ENCODE assay signal across 21 cellular contexts in genomic region chr15:77112819-77113569, GRCh38. TPM values are rescaled to one million over a fixed set of nuclear protein-coding genes. Genes with fewer than 3 reads are reported as not detected.
DNase-seq lines count a peak whose midpoint lies in the region; FAIRE-seq and TF ChIP-seq lines count a peak whose summit lies in the region.
"Had no signal": no experiment of that assay in that cellular context is flagged by ENCODE, and none has a peak within 500 bp of the region (broad histone marks: within the 10 kb centered on the region; RNA-seq: fewer than 3 reads in every experiment).

No MANE protein-coding gene starts in this region.

- H3K9me2 ChIP-seq in hepatocyte (replicated peaks; ENCODE audit: insufficient read depth): no peaks in the 10 kb centered on the region

- TF ChIP-seq POLR2A in GM12892 (IDR thresholded peaks at IDR 0.05; ENCODE audit: low read depth, low read length) (no peak), ovary (IDR thresholded peaks at IDR 0.05) (no peak)

- H3K27ac ChIP-seq in hepatocyte: peak overlapping the region; percentile 37
- H3K27ac ChIP-seq in small intestine (ENCODE audit: low read depth in 1 of 2, low read length in 1 of 2): no peak overlapping the region
- no peak overlapping the region for H3K27ac ChIP-seq in ovary
- H3K27ac ChIP-seq: HL-60, RWPE1 had no signal

- in situ Hi-C loops in SK-MEL-5 (cut with HindIII; ENCODE audit: low pct_unique_long_range_greater_than_20kb, low sequenced_read_pairs): no loop called here

- intact Hi-C loops in ovary (cut with DNase I): loop anchor here in 2 of 4 donors (1.0 to 10.0 kb wide), 3 partner anchors 382 to 429 kb away; no protein-coding TSS in a partner anchor

- no peak for TF ChIP-seq EP300 in ovary (IDR thresholded peaks at IDR 0.05)

- DNase-seq in GM12892 (ENCODE audit: insufficient read length) (no peak), SK-MEL-5 (ENCODE audit: low read depth, low spot score) (peak; percentile 48), hepatocyte (ENCODE audit: low spot score) (no peak), small intestine (peak; percentile 10), NCI-H1436 treated with DMSO at 0.1 percent for 48 hours (lab: John Stamatoyannopoulos, UW) (no peak), H7 (no peak), UCSD-AML1 (lab: John Stamatoyannopoulos, UW; ENCODE audit: unreplicated experiment) (no peak), ovary (no peak)
- DNase-seq: activated CD4-positive, alpha-beta memory T cell treated with anti-CD3 and anti-CD28 coated beads, Interleukin-2, amount 10 ng/mL, durations not matched to agents 7 days and 5 days; activated T-cell treated with anti-CD3 and anti-CD28 coated beads, Interleukin-2, amount 50 U/mL, for 24 hours; BE2C; DMS 273 treated with DMSO at 0.1 percent for 48 hours; foreskin melanocyte; left cardiac atrium; NCI-H187; NCI-H446; NK-92 treated with Interleukin-12 subunit alpha and Interleukin-12 subunit beta, amount 100 ng/mL, for 24 hours; stimulated activated CD4-positive, alpha-beta T cell treated with anti-CD3 and anti-CD28 coated beads, Interleukin-4, amount 100 ng/mL, for 24 hours had no signal

- no peak for TF ChIP-seq CTCF in hepatocyte (IDR thresholded peaks at IDR 0.05; ENCODE audit: poor library complexity)
- TF ChIP-seq CTCF in ovary (IDR thresholded peaks at IDR 0.05): no peak

- H3K4me3 ChIP-seq in hepatocyte (no peak overlapping the region), small intestine (ENCODE audit: low read depth in 1 of 2, low read length in 2 of 2) (no peak overlapping the region), H7 (ENCODE audit: insufficient read depth, low read depth, low read length) (no peak overlapping the region), ovary (no peak overlapping the region)
- H3K4me3 ChIP-seq: HAP-1 had no signal

- no peak overlapping the region for H2AFZ ChIP-seq in hepatocyte

- FAIRE-seq in GM12892 (lab: Jason Lieb, UNC) (peak; percentile 40), small intestine (lab: Jason Lieb, UNC) (no peak)

- H3K4me1 ChIP-seq in hepatocyte (ENCODE audit: insufficient read depth): no peaks in the 10 kb centered on the region
- H3K4me1 ChIP-seq in small intestine (ENCODE audit: control insufficient read depth in 2 of 2, insufficient read depth in 1 of 2, low read depth in 1 of 2, low read length in 1 of 2): no peaks in the 10 kb centered on the region
- H3K4me1 ChIP-seq in ovary (ENCODE audit: insufficient read depth): no peaks in the 10 kb centered on the region
- H3K4me1 ChIP-seq: BE2C, HAP-1 had no signal

- H3K79me2 ChIP-seq in hepatocyte: no peaks in the 10 kb centered on the region

- no peaks in the 10 kb centered on the region for H3K27me3 ChIP-seq in hepatocyte
- H3K27me3 ChIP-seq in small intestine (ENCODE audit: control insufficient read depth in 2 of 2, insufficient read depth in 2 of 2, low read length in 2 of 2): no peaks in the 10 kb centered on the region
- no peaks in the 10 kb centered on the region for H3K27me3 ChIP-seq in H7 (ENCODE audit: control insufficient read depth, insufficient read depth, low read length)
- H3K27me3 ChIP-seq in ovary: no peaks in the 10 kb centered on the region
- H3K27me3 ChIP-seq: BE2C had no signal

- H4K20me1 ChIP-seq in hepatocyte (ENCODE audit: insufficient read depth, poor library complexity, severe bottlenecking): no peaks in the 10 kb centered on the region

- H3K9me3 ChIP-seq in hepatocyte (ENCODE audit: low read depth) (no peaks in the 10 kb centered on the region), small intestine (ENCODE audit: control insufficient read depth, low read depth) (no peaks in the 10 kb centered on the region), ovary (no peaks in the 10 kb centered on the region)
- H3K9me3 ChIP-seq: BE2C, HAP-1 had no signal

- H3K4me2 ChIP-seq in hepatocyte: no peak overlapping the region

- 93% methylated on average over 2 of the region's 2 CpGs for WGBS in hepatocyte (ENCODE audit: low lambda C conversion rate, missing lambda C conversion rate)
- 74 to 83% (median 79%) methylated on average over 2 of the region's 2 CpGs for WGBS in small intestine, 3 donors
- 91 to 95% (median 92%) methylated on average over 2 of the region's 2 CpGs for WGBS in ovary, 3 donors

- H3K36me3 ChIP-seq in hepatocyte (replicated peaks; ENCODE audit: insufficient read depth, low read depth) (no peaks in the 10 kb centered on the region), small intestine (ENCODE audit: control insufficient read depth in 2 of 2, insufficient read depth in 2 of 2, low read length in 2 of 2) (peaks cover 0 to 7% of the 10 kb centered on the region in 2 donors), H7 (replicated peaks; ENCODE audit: control insufficient read depth, insufficient read depth, low read length) (peaks cover 2% of the 10 kb centered on the region), ovary (no peaks in the 10 kb centered on the region)
- H3K36me3 ChIP-seq: BE2C, HAP-1 had no signal

RNA-seq across cellular contexts. Expression of gene TSPAN3, which starts 42.1 kb away (rescaled TPM):
- polyA plus RNA-seq in GM12892 (2012; ENCODE audit: missing spikeins): 42.1 TPM
- total RNA-seq in SK-MEL-5 (2014; rRNA removed; shearing (Covaris generic)): 460 and 489 TPM in 2 replicates
- 578 and 652 TPM in 2 replicates for polyA plus RNA-seq in SK-MEL-5 (2015; cell fraction: cytosol; rRNA removed)
- 78.6 and 136 TPM in 2 replicates for polyA plus RNA-seq in SK-MEL-5 (2015; cell fraction: nucleus; rRNA removed)
- total RNA-seq in hepatocyte: 514 and 616 TPM in 2 replicates
- 497 and 540 TPM in 2 replicates for polyA plus RNA-seq in hepatocyte
- polyA plus RNA-seq in small intestine: 100 to 1,000 TPM; 263 to 352 (median 334) TPM
- 153 and 157 TPM in 2 replicates for total RNA-seq in H7 (2014; rRNA removed; shearing (Covaris generic))
- 100 to 1,000 TPM; 140 to 266 (median 174) TPM for total RNA-seq in ovary
- polyA plus RNA-seq in ovary: 100 to 1,000 TPM; 196 to 244 TPM

Comparison
In these comparisons a context has a peak if more than half of its experiments do, and no peak if none do; other contexts are left out.
1. DNase-seq: peak in SK-MEL-5 (single experiment) and small intestine (single experiment); none in GM12892 (single experiment), hepatocyte (single experiment), NCI-H1436 treated with DMSO at 0.1 percent for 48 hours (single experiment), H7 (single experiment), UCSD-AML1 (single experiment) and ovary (0 of 5).